12 cellular contexts compared by ENCODE assay signal in genomic region chr17:60077226-60077625, GRCh38. TPM values are rescaled to one million over a fixed set of nuclear protein-coding genes. Genes with fewer than 3 reads are reported as not detected.
DNase-seq lines count a peak whose midpoint lies in the region; ATAC-seq and TF ChIP-seq lines count a peak whose summit lies in the region.
"Had no signal": no experiment of that assay in that cellular context is flagged by ENCODE, and none has a peak within 500 bp of the region (broad histone marks: within the 10 kb centered on the region; RNA-seq: fewer than 3 reads in every experiment).

No MANE protein-coding gene starts in this region.

- peaks cover 23% of the 10 kb centered on the region for H3K36me3 Mint-ChIP-seq in activated T-cell treated with anti-CD3 and anti-CD28 coated beads, Interleukin-2, amount 50 U/mL, for 4 hours (ENCODE audit: insufficient read depth)

- TF ChIP-seq CTCF in epithelial cell of esophagus (IDR thresholded peaks at IDR 0.05; ENCODE audit: insufficient read depth, low read depth, low read length, missing control alignments): no peak

- H3K4me3 ChIP-seq in SK-N-MC (peak overlapping the region; percentile 97), epithelial cell of esophagus (ENCODE audit: low read length) (peak overlapping the region; percentile 69), skeletal muscle satellite cell (ENCODE audit: low read length) (peak overlapping the region; percentile 90)

- H3K9ac ChIP-seq in SK-N-MC (ENCODE audit: insufficient read length) (peak overlapping the region; percentile 86), skeletal muscle satellite cell (ENCODE audit: low read depth, low read length) (peak overlapping the region; percentile 82)

- ATAC-seq in activated T-cell treated with anti-CD3 and anti-CD28 coated beads, Interleukin-2, amount 50 U/mL, for 4 hours: no peak
- ATAC-seq in GM18511 (IDR thresholded peaks at IDR 0.05; ENCODE audit: unreplicated experiment): no peak

- H3K4me3 Mint-ChIP-seq in activated T-cell treated with anti-CD3 and anti-CD28 coated beads, Interleukin-2, amount 50 U/mL, for 4 hours: peak overlapping the region; percentile 87

- peak overlapping the region; percentile 91 for H3K4me2 ChIP-seq in skeletal muscle satellite cell (ENCODE audit: low read length)

- peaks cover 41% of the 10 kb centered on the region for H3K4me1 ChIP-seq in skeletal muscle satellite cell (ENCODE audit: control insufficient read depth, insufficient read depth, low read length)

- no peaks in the 10 kb centered on the region for H3K27me3 Mint-ChIP-seq in activated T-cell treated with anti-CD3 and anti-CD28 coated beads, Interleukin-2, amount 50 U/mL, for 4 hours (ENCODE audit: low read depth)

- H3K27me3 ChIP-seq in skeletal muscle satellite cell (ENCODE audit: control insufficient read depth, insufficient read depth, low read length): no peaks in the 10 kb centered on the region
- H3K27me3 ChIP-seq: pancreas had no signal

- no peak for DNase-seq in activated T-cell treated with anti-CD3 and anti-CD28 coated beads, Interleukin-2, amount 50 U/mL, for 4 hours
- no peak for DNase-seq in activated T-cell treated with anti-CD3 and anti-CD28 coated beads, Interleukin-2, amount 50 U/mL, for 48 hours
- DNase-seq in SK-N-MC (ENCODE audit: low read depth, low spot score) (no peak), epithelial cell of esophagus (ENCODE audit: low read depth) (no peak), HUDEP-2 (lab: John Stamatoyannopoulos, UW; ENCODE audit: unreplicated experiment in 76 of 76) (no peak), NCI-H1436 (lab: John Stamatoyannopoulos, UW) (no peak)
- DNase-seq: activated effector memory CD4-positive, alpha-beta T cell treated with Interleukin-2 at 50 U/mL for 16 hours; C1 segment of cervical spinal cord; pancreas; Right ventricle myocardium superior had no signal

- peaks cover 23% of the 10 kb centered on the region for H3K4me1 Mint-ChIP-seq in activated T-cell treated with anti-CD3 and anti-CD28 coated beads, Interleukin-2, amount 50 U/mL, for 4 hours (ENCODE audit: low read depth)

- H3K9me3 ChIP-seq in SK-N-MC (ENCODE audit: low read depth, low read length) (no peaks in the 10 kb centered on the region), skeletal muscle satellite cell (replicated peaks; ENCODE audit: low read length) (no peaks in the 10 kb centered on the region)
- H3K9me3 ChIP-seq: pancreas had no signal

- H3K9me3 Mint-ChIP-seq in activated T-cell treated with anti-CD3 and anti-CD28 coated beads, Interleukin-2, amount 50 U/mL, for 4 hours: no peaks in the 10 kb centered on the region

- no peak overlapping the region for H3K27ac ChIP-seq in SK-N-MC

- H3K36me3 ChIP-seq in SK-N-MC (ENCODE audit: insufficient read depth, low read length) (peaks cover 43% of the 10 kb centered on the region), skeletal muscle satellite cell (ENCODE audit: insufficient read depth, low read length) (peaks cover 33% of the 10 kb centered on the region)

RNA-seq across cellular contexts. Expression of gene HEATR6, which starts 1.5 kb away (rescaled TPM):
- 10 to 100 TPM; 21.7 to 30.1 (median 22.5) TPM for total RNA-seq in activated T-cell treated with anti-CD3 and anti-CD28 coated beads, Interleukin-2, amount 50 U/mL, for 4 hours
- 10.9 and 17.2 TPM in 2 replicates for total RNA-seq in skeletal muscle satellite cell (2012; rRNA removed)
